19 cellular contexts compared by ENCODE assay signal in the genomic region with DNA sequence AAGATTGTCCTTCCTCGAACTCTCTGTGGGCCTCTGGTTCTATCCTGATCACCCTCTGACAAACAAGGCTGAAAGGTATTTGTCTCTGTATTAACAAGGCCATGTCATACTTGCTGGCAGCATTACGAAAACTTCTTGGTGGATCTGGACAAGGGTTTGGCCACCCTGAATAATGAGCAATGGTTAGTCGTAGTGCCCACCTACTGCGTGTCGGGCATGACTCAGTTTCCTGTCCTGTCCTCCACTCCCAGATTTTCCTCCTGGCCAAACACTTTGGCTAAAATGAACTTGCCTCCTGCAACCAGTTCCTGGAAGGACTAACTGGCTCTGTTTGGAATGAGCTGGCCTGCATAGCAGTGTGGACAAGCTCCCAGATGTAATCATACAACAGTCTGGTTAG.
DNase-seq lines count a peak whose midpoint lies in the region; ATAC-seq and TF ChIP-seq lines count a peak whose summit lies in the region.
"Had no signal": no experiment of that assay in that cellular context is flagged by ENCODE, and none has a peak within 500 bp of the region (broad histone marks: within the 10 kb centered on the region; RNA-seq: fewer than 3 reads in every experiment).

No MANE protein-coding gene starts in this region.

- H3K27ac Mint-ChIP-seq in CD14-positive monocyte, result no peak overlapping the region
- H3K27ac Mint-ChIP-seq: CD8-positive, alpha-beta memory T cell had no signal

- no peak for ATAC-seq in HG02938 (IDR thresholded peaks at IDR 0.05; ENCODE audit: unreplicated experiment)

- H3K9ac ChIP-seq in mammary epithelial cell (ENCODE audit: insufficient read depth, low read length) (no peak overlapping the region), skeletal muscle satellite cell (ENCODE audit: low read depth, low read length) (peak overlapping the region; percentile 40)
- H3K9ac ChIP-seq: BLaER1 had no signal

- H3K4me1 Mint-ChIP-seq in CD14-positive monocyte, result no peaks in the 10 kb centered on the region
- H3K4me1 Mint-ChIP-seq: CD8-positive, alpha-beta memory T cell had no signal

- CTCF ChIA-PET in mammary epithelial cell (lab: Charles Lee; ENCODE audit: low non-redundant PET), result no interaction called here

- no TSS peak for BruUV-seq in mammary epithelial cell (replicated peaks; lab: Mats Ljungman, UMichigan)

- dilution Hi-C loops in mammary epithelial cell (cut with HindIII; ENCODE audit: low sequenced_read_pairs), result no loop called here

- H3K27ac ChIP-seq in mammary epithelial cell (ENCODE audit: insufficient read depth, low read depth, low read length), result no peak overlapping the region
- H3K27ac ChIP-seq: BLaER1, HL-60, Peyer's patch had no signal

- TF ChIP-seq CTCF in mammary epithelial cell (conservative IDR thresholded peaks at IDR 0.05 in 1 of 2, IDR thresholded peaks at IDR 0.05 in 1 of 2; ENCODE audit: extremely low read depth in 1 of 2, insufficient read depth in 1 of 2, low read depth in 1 of 2, low read length in 2 of 2) (no peak), CD14-positive monocyte (IDR thresholded peaks at IDR 0.05) (no peak)

- peaks cover 10 to 24% (median 17%) of the 10 kb centered on the region in 7 donors for H3K9me3 Mint-ChIP-seq in CD14-positive monocyte

- no peak overlapping the region for H3K4me3 ChIP-seq in mammary epithelial cell (replicated peaks in 1 of 3; ENCODE audit: insufficient read depth in 1 of 3, low read depth in 2 of 3, low read length in 3 of 3)
- no peak overlapping the region for H3K4me3 ChIP-seq in skeletal muscle satellite cell (ENCODE audit: low read length)
- H3K4me3 ChIP-seq: BLaER1, HAP-1, Peyer's patch had no signal

- H3K9me3 ChIP-seq in mammary epithelial cell (replicated peaks; ENCODE audit: insufficient read depth, low read length) (peaks cover 2% of the 10 kb centered on the region), skeletal muscle satellite cell (replicated peaks; ENCODE audit: low read length) (no peaks in the 10 kb centered on the region)
- H3K9me3 ChIP-seq: BLaER1, HAP-1, Peyer's patch had no signal

- peaks cover 0 to 3% (median 2%) of the 10 kb centered on the region in 3 donors for H3K27me3 Mint-ChIP-seq in CD14-positive monocyte (ENCODE audit: low read depth in 3 of 3)

- intact Hi-C loops in mammary epithelial cell (cut with micrococcal nuclease), result no loop called here
- intact Hi-C loops in CD14-positive monocyte (cut with micrococcal nuclease), result no loop called here

- no peak overlapping the region for H3K4me2 ChIP-seq in mammary epithelial cell (ENCODE audit: insufficient read depth, low read depth, low read length)
- peak overlapping the region; percentile 7 for H3K4me2 ChIP-seq in skeletal muscle satellite cell (ENCODE audit: low read length)
- H3K4me2 ChIP-seq: BLaER1 had no signal

- H3K36me3 Mint-ChIP-seq in CD14-positive monocyte, result no peaks in the 10 kb centered on the region
- H3K36me3 Mint-ChIP-seq: CD8-positive, alpha-beta memory T cell had no signal

- 50% methylated on average over 5 of the region's 5 CpGs for WGBS in mammary epithelial cell (ENCODE audit: low coverage, missing lambda C conversion rate)

- no peaks in the 10 kb centered on the region for H4K20me1 ChIP-seq in mammary epithelial cell (ENCODE audit: insufficient read depth, low read length)
- H4K20me1 ChIP-seq: BLaER1 had no signal

- in situ Hi-C loops in mammary epithelial cell (cut with MboI; ENCODE audit: low sequenced_read_pairs in 2 of 2), result no loop called here

- peak overlapping the region; percentile 19 for H2AFZ ChIP-seq in mammary epithelial cell (ENCODE audit: low read depth, low read length)

- H3K79me2 ChIP-seq in mammary epithelial cell (ENCODE audit: insufficient read depth, low read length), result no peaks in the 10 kb centered on the region

- H3K4me3 Mint-ChIP-seq in CD14-positive monocyte, result no peak overlapping the region
- H3K4me3 Mint-ChIP-seq: CD8-positive, alpha-beta memory T cell had no signal

- H3K36me3 ChIP-seq in mammary epithelial cell (ENCODE audit: insufficient read depth, low read length) (no peaks in the 10 kb centered on the region), skeletal muscle satellite cell (ENCODE audit: insufficient read depth, low read length) (no peaks in the 10 kb centered on the region)
- H3K36me3 ChIP-seq: BLaER1, HAP-1, Peyer's patch had no signal

- no peaks in the 10 kb centered on the region for H3K27me3 ChIP-seq in mammary epithelial cell (ENCODE audit: insufficient read depth, low read length)
- no peaks in the 10 kb centered on the region for H3K27me3 ChIP-seq in skeletal muscle satellite cell (ENCODE audit: control insufficient read depth, insufficient read depth, low read length)
- H3K27me3 ChIP-seq: BLaER1, Peyer's patch had no signal

- H3K4me1 ChIP-seq in mammary epithelial cell (ENCODE audit: insufficient read depth, low read length), result no peaks in the 10 kb centered on the region
- H3K4me1 ChIP-seq in skeletal muscle satellite cell (ENCODE audit: control insufficient read depth, insufficient read depth, low read length), result peaks cover 36% of the 10 kb centered on the region
- H3K4me1 ChIP-seq: BLaER1, HAP-1, Peyer's patch had no signal

- DNase-seq in GM04503 (ENCODE audit: low read depth) (peak; percentile 12), M059J (ENCODE audit: low read depth) (peak; percentile 25), mammary epithelial cell (peak; percentile 19), CD14-positive monocyte (ENCODE audit: low spot score) (no peak), NCI-H1694 (lab: John Stamatoyannopoulos, UW) (no peak)
- DNase-seq: CD8-positive, alpha-beta memory T cell; DMS79 treated with DMSO at 0.1 percent for 48 hours; GDM1; NCI-H1092; NCI-H146; NCI-H2227 treated with DMSO at 0.1 percent for 48 hours; NCI-H524 treated with DMSO at 0.1 percent for 48 hours; Peyer's patch; SHP77 treated with DMSO at 0.1 percent for 48 hours had no signal

Comparison
In these comparisons a context has a peak if more than half of its experiments do, and no peak if none do; other contexts are left out.
1. DNase-seq: peak in GM04503 (single experiment), M059J (single experiment) and mammary epithelial cell (single experiment); none in CD14-positive monocyte (single experiment) and NCI-H1694 (single experiment).